In genomic region chr20:1718604-1719384, GRCh38 we compare ENCODE assay signal across 12 cellular contexts.
DNase-seq lines count a peak whose midpoint lies in the region; ATAC-seq and TF ChIP-seq lines count a peak whose summit lies in the region.
"Had no signal": no experiment of that assay in that cellular context is flagged by ENCODE, and none has a peak within 500 bp of the region (broad histone marks: within the 10 kb centered on the region; RNA-seq: fewer than 3 reads in every experiment).

No MANE protein-coding gene starts in this region.

- H3K79me2 ChIP-seq in osteoblast (ENCODE audit: insufficient read depth, low read length) (no peaks in the 10 kb centered on the region), OCI-LY7 (ENCODE audit: insufficient read depth, low read depth, low read length) (no peaks in the 10 kb centered on the region)

- no peak for TF ChIP-seq CTCF in epithelial cell of esophagus (IDR thresholded peaks at IDR 0.05; ENCODE audit: insufficient read depth, low read depth, low read length, missing control alignments)
- no peak for TF ChIP-seq CTCF in osteoblast (IDR thresholded peaks at IDR 0.05; ENCODE audit: extremely low read depth, low read depth, low read length)
- no peak for TF ChIP-seq CTCF in OCI-LY7 (conservative IDR thresholded peaks at IDR 0.05; ENCODE audit: low read length)

- no peak for ATAC-seq in GM19351 (IDR thresholded peaks at IDR 0.05; ENCODE audit: unreplicated experiment)
- ATAC-seq: GM12878, T-cell had no signal

- no peaks in the 10 kb centered on the region for H4K20me1 ChIP-seq in osteoblast (ENCODE audit: insufficient read depth, low read length)
- H4K20me1 ChIP-seq in OCI-LY7 (ENCODE audit: insufficient read depth, low read length) = no peaks in the 10 kb centered on the region

- H3K4me1 ChIP-seq in osteoblast (ENCODE audit: insufficient read depth, low read length) = peaks cover 12% of the 10 kb centered on the region
- no peaks in the 10 kb centered on the region for H3K4me1 ChIP-seq in OCI-LY7 (ENCODE audit: insufficient read depth, low read length, poor library complexity, severe bottlenecking)

- H3K27ac ChIP-seq in osteoblast (ENCODE audit: low read depth, low read length) = no peak overlapping the region
- no peak overlapping the region for H3K27ac ChIP-seq in OCI-LY7 (ENCODE audit: low read depth, low read length, poor library complexity, severe bottlenecking)

- CTCF ChIA-PET in OCI-LY7 (lab: Charles Lee; ENCODE audit: unreplicated experiment) = no interaction called here

- H3K9me2 ChIP-seq in OCI-LY7 (ENCODE audit: insufficient read depth, low read length) = no peaks in the 10 kb centered on the region

- H3K36me3 ChIP-seq in osteoblast (ENCODE audit: insufficient read depth, low read length) (no peaks in the 10 kb centered on the region), OCI-LY7 (ENCODE audit: insufficient read depth, low read length) (no peaks in the 10 kb centered on the region)

- H3K27me3 ChIP-seq in osteoblast (ENCODE audit: insufficient read depth, low read length) = peaks cover 9% of the 10 kb centered on the region

- POLR2A ChIA-PET in OCI-LY7 (lab: Charles Lee) = no interaction called here

- H2AFZ ChIP-seq in osteoblast (ENCODE audit: low read length) = no peak overlapping the region
- H2AFZ ChIP-seq in OCI-LY7 (ENCODE audit: low read length) = no peak overlapping the region

- H3K9me3 ChIP-seq in osteoblast (ENCODE audit: low read depth, low read length) = no peaks in the 10 kb centered on the region
- H3K9me3 ChIP-seq in OCI-LY7 (ENCODE audit: low read length) = no peaks in the 10 kb centered on the region

- no TSS peak for BruUV-seq in OCI-LY7 (replicated peaks; lab: Mats Ljungman, UMichigan)

- no peak overlapping the region for H3K4me3 ChIP-seq in epithelial cell of esophagus (ENCODE audit: low read length)
- H3K4me3 ChIP-seq in osteoblast (ENCODE audit: insufficient read depth, low read length) = no peak overlapping the region
- no peak overlapping the region for H3K4me3 ChIP-seq in OCI-LY7 (ENCODE audit: low read depth, low read length, poor library complexity, severe bottlenecking)
- H3K4me3 ChIP-seq: GM12878 had no signal

- DNase-seq in Ammon's horn (ENCODE audit: low spot score) (peak; percentile 16), M059J (ENCODE audit: low read depth) (peak; percentile 100), epithelial cell of esophagus (ENCODE audit: low read depth) (peak; percentile 98), osteoblast (ENCODE audit: insufficient read length, low spot score, missing footprints) (no peak), OCI-M2 (lab: John Stamatoyannopoulos, UW; ENCODE audit: unreplicated experiment) (no peak), OCI-LY7 (ENCODE audit: low spot score) (no peak), GDM1 (lab: John Stamatoyannopoulos, UW) (no peak)
- DNase-seq: activated CD4-positive, alpha-beta memory T cell treated with anti-CD3 and anti-CD28 coated beads, Interleukin-2, amount 10 ng/mL, durations not matched to agents 7 days and 5 days; NCI-H1048; T-cell had no signal

- intact Hi-C loops in OCI-LY7 (cut with micrococcal nuclease; ENCODE audit: unreplicated experiment) = no loop called here

- peak overlapping the region; percentile 19 for H3K4me2 ChIP-seq in osteoblast (ENCODE audit: insufficient read depth, low read length)
- H3K4me2 ChIP-seq in OCI-LY7 (ENCODE audit: low read length) = no peak overlapping the region

Comparison
In these comparisons a context has a peak if more than half of its experiments do, and no peak if none do; other contexts are left out.
1. DNase-seq: peak in Ammon's horn (single experiment), M059J (single experiment) and epithelial cell of esophagus (single experiment); none in osteoblast (single experiment), OCI-M2 (single experiment), OCI-LY7 (single experiment) and GDM1 (single experiment).